ENCODE assay signal across 7 cellular contexts in genomic region chr21:41162111-41162510, GRCh38.
"Had no signal": no experiment of that assay in that cellular context is flagged by ENCODE, and none has a peak within 500 bp of the region (broad histone marks: within the 10 kb centered on the region; RNA-seq: fewer than 3 reads in every experiment).

No MANE protein-coding gene starts in this region.

- FAIRE-seq: HepG2, HTR-8/SVneo, K562 had no signal

- H3K4me3 ChIP-seq: K562 had no signal

- DNase-seq: IMR-90, KBM-7, KG1 had no signal

- H3K36me3 Mint-ChIP-seq: IgD-negative memory B cell had no signal

- H3K27ac Mint-ChIP-seq: IgD-negative memory B cell had no signal
